In the genomic region with DNA sequence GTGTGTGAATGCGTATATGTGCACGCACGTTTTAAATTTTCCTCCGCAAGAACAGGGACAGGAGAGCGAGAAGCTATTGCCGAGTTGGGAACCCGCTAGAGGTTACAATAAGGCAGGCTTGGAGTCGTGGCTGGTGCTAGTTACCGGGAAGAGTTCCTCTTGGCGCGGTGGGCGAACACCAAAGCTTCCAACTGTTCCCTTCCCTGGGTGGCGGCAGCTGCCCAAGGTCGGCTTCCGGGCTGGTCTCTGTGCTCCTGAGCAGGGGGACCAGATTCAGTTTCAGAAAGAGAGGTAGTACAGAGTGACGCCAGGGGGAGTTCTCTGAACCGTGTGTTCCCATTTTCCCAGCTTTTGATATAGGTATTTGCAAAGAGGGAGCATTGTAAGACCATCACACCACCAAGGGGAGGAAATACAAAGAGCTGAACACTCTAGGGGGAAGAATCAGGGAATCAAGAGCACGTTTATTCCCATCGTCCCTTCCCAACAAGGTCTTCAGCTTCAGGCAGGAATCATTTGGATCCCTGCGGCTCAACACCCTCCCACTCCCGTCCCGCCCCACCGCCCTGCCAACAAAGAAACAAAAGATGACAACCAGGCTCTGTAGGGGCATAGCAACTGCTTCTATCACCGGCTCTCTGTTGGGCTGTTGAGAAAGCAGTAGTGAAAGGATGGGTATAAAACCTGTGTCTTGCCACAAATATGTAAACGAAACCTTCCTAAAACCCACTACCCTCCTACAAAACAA, we compare ENCODE assay signal across 8 cellular contexts.
A peak's percentile ranks its signal among the peaks of the same experiment; 100 is the strongest.
DNase-seq lines count a peak whose midpoint lies in the region; ATAC-seq and TF ChIP-seq lines count a peak whose summit lies in the region.

No MANE protein-coding gene starts in this region.

- H3K36me3 ChIP-seq in endocrine pancreas (ENCODE audit: control insufficient read depth, insufficient read depth, low read length) (no peaks in the 10 kb centered on the region), parathyroid adenoma (ENCODE audit: control insufficient read depth, insufficient read depth, low read length) (no peaks in the 10 kb centered on the region)

- no peaks in the 10 kb centered on the region for H3K27me3 ChIP-seq in endocrine pancreas (ENCODE audit: control insufficient read depth, insufficient read depth, low read length)
- no peaks in the 10 kb centered on the region for H3K27me3 ChIP-seq in parathyroid adenoma (ENCODE audit: control insufficient read depth, insufficient read depth, low read length)

- peak overlapping the region; percentile 82 for H2AFZ ChIP-seq in parathyroid adenoma

- H3K9me3 ChIP-seq in endocrine pancreas (ENCODE audit: control insufficient read depth, low read length) = no peaks in the 10 kb centered on the region
- H3K9me3 ChIP-seq in parathyroid adenoma (ENCODE audit: control insufficient read depth, low read length) = no peaks in the 10 kb centered on the region

- peak overlapping the region; percentile 88 for H3K27ac ChIP-seq in parathyroid adenoma

- H3K4me1 ChIP-seq in endocrine pancreas (ENCODE audit: control insufficient read depth, insufficient read depth, low read length) = no peaks in the 10 kb centered on the region
- H3K4me1 ChIP-seq in parathyroid adenoma = no peaks in the 10 kb centered on the region

- DNase-seq in Daoy (ENCODE audit: low read depth) (peak; percentile 43), NCI-H524 (lab: John Stamatoyannopoulos, UW) (peak; percentile 34 to 77), NCI-H2029 treated with DMSO at 0.1 percent for 48 hours (lab: John Stamatoyannopoulos, UW) (no peak), NCI-H82 treated with DMSO at 0.1 percent for 48 hours (lab: John Stamatoyannopoulos, UW; ENCODE audit: unreplicated experiment) (no peak), omental fat pad (ENCODE audit: low spot score) (no peak)

- H3K9ac ChIP-seq in endocrine pancreas (ENCODE audit: control insufficient read depth, insufficient read depth, low read length) (no peak overlapping the region), parathyroid adenoma (no peak overlapping the region)

- H3K4me3 ChIP-seq in endocrine pancreas (ENCODE audit: control insufficient read depth, insufficient read depth, low read length) (peak overlapping the region; percentile 34), parathyroid adenoma (ENCODE audit: low read depth, low read length) (peak overlapping the region; percentile 55)

- ATAC-seq in GM19397 (IDR thresholded peaks at IDR 0.05; ENCODE audit: unreplicated experiment) (no peak), omental fat pad (ENCODE audit: low FRiP score) (no peak)

- no peaks in the 10 kb centered on the region for H3K79me2 ChIP-seq in parathyroid adenoma

- H3K4me2 ChIP-seq in parathyroid adenoma (ENCODE audit: low read length) = peak overlapping the region; percentile 76

- no peak for TF ChIP-seq CTCF in parathyroid adenoma (IDR thresholded peaks at IDR 0.05)
- no peak for TF ChIP-seq CTCF in omental fat pad (IDR thresholded peaks at IDR 0.05)

Comparison
In these comparisons a context has a peak if more than half of its experiments do, and no peak if none do; other contexts are left out.
1. DNase-seq: peak in Daoy (single experiment) and NCI-H524 (2 of 2); none in NCI-H2029 treated with DMSO at 0.1 percent for 48 hours (single experiment), NCI-H82 treated with DMSO at 0.1 percent for 48 hours (single experiment) and omental fat pad (single experiment).